Comparison of ENCODE assay signal across 14 cellular contexts in genomic region chr16:87954361-87954760, GRCh38. TPM values are rescaled to one million over a fixed set of nuclear protein-coding genes. Genes with fewer than 3 reads are reported as not detected.
DNase-seq lines count a peak whose midpoint lies in the region; ATAC-seq and TF ChIP-seq lines count a peak whose summit lies in the region.
"Had no signal": no experiment of that assay in that cellular context is flagged by ENCODE, and none has a peak within 500 bp of the region (broad histone marks: within the 10 kb centered on the region; RNA-seq: fewer than 3 reads in every experiment).

No MANE protein-coding gene starts in this region.

- H3K36me3 ChIP-seq in mesenchymal stem cell (ENCODE audit: control insufficient read depth in 1 of 2, insufficient read depth in 2 of 2, low read depth in 1 of 2, low read length in 2 of 2): peaks cover 10 to 27% of the 10 kb centered on the region in 2 experiments
- no peaks in the 10 kb centered on the region for H3K36me3 ChIP-seq in transverse colon

- POLR2A ChIA-PET in MCF 10A (lab: Yijun Ruan, JAX): no interaction called here

- H3K9me3 ChIP-seq in mesenchymal stem cell (ENCODE audit: control insufficient read depth, low read length) (no peaks in the 10 kb centered on the region), transverse colon (no peaks in the 10 kb centered on the region)

- no peak overlapping the region for H3K23ac ChIP-seq in mesenchymal stem cell (ENCODE audit: low read length in 2 of 2)

- H3K4me1 ChIP-seq in mesenchymal stem cell (ENCODE audit: control insufficient read depth, insufficient read depth, low read depth, low read length): peaks cover 29% of the 10 kb centered on the region
- H3K4me1 ChIP-seq in transverse colon: peaks cover 16 to 46% (median 40%) of the 10 kb centered on the region in 4 donors

- peaks cover 18% of the 10 kb centered on the region for H3K79me1 ChIP-seq in mesenchymal stem cell (replicated peaks; ENCODE audit: low read length, poor library complexity, severe bottlenecking)

- WGBS in mesenchymal stem cell: 95% methylated on average over 12 of the region's 14 CpGs
- 60 to 74% methylated on average over 3 to 14 of the region's 14 CpGs for WGBS in transverse colon (ENCODE audit: low coverage in 1 of 2), 2 donors

- peak overlapping the region; percentile 40 to 76 for H3K4me3 Mint-ChIP-seq in activated T-cell treated with anti-CD3 and anti-CD28 coated beads, Interleukin-2, amount 50 U/mL, for 72 hours
- H3K4me3 Mint-ChIP-seq in MCF 10A (ENCODE audit: unreplicated experiment): no peak overlapping the region

- intact Hi-C loops in MCF 10A (cut with micrococcal nuclease): no loop called here
- intact Hi-C loops in transverse colon (cut with DNase I; ENCODE audit: low total_unique reads): no loop called here

- no peaks in the 10 kb centered on the region for H3K27me3 ChIP-seq in mesenchymal stem cell (ENCODE audit: control insufficient read depth in 1 of 2, insufficient read depth in 1 of 2, low read length in 2 of 2)
- no peaks in the 10 kb centered on the region for H3K27me3 ChIP-seq in transverse colon

- no peak overlapping the region for H3K27ac ChIP-seq in mesenchymal stem cell (ENCODE audit: low read length, poor library complexity, severe bottlenecking)
- peak overlapping the region; percentile 55 to 98 (median 93) for H3K27ac ChIP-seq in transverse colon

- H3K9ac ChIP-seq in mesenchymal stem cell (ENCODE audit: low read length): peak overlapping the region; percentile 99

- H2BK12ac ChIP-seq in mesenchymal stem cell (ENCODE audit: low read length in 2 of 2): no peak overlapping the region

- no peak overlapping the region for H2BK15ac ChIP-seq in mesenchymal stem cell (ENCODE audit: low read depth, poor library complexity, severe bottlenecking)

- no peak overlapping the region for H2BK120ac ChIP-seq in mesenchymal stem cell (ENCODE audit: low read depth, low read length)

- no peak overlapping the region for H3K18ac ChIP-seq in mesenchymal stem cell (ENCODE audit: low read depth in 1 of 2, low read length in 2 of 2)

- H2AK5ac ChIP-seq in mesenchymal stem cell (ENCODE audit: low read length, severe bottlenecking): no peak overlapping the region

- TF ChIP-seq EP300 in transverse colon (IDR thresholded peaks at IDR 0.05; ENCODE audit: low read depth): no peak

- BruUV-seq in MCF 10A (replicated peaks; lab: Mats Ljungman, UMichigan): no TSS peak

- H3K4ac ChIP-seq in mesenchymal stem cell (ENCODE audit: low read depth in 1 of 2, low read length in 2 of 2): no peak overlapping the region

- DNase-seq in activated T-cell treated with anti-CD3 and anti-CD28 coated beads, Interleukin-2, amount 50 U/mL, for 72 hours: no peak
- no peak for DNase-seq in activated T-cell treated with anti-CD3 and anti-CD28 coated beads for 4 hours
- no peak for DNase-seq in MCF 10A (ENCODE audit: unreplicated experiment)
- DNase-seq in mesenchymal stem cell: no peak
- no peak for DNase-seq in transverse colon
- DNase-seq: activated effector memory CD4-positive, alpha-beta T cell treated with Interleukin-2 at 50 U/mL for 16 hours; GOT3; NCI-H2029 treated with DMSO at 0.1 percent for 48 hours; stimulated activated CD4-positive, alpha-beta T cell treated with anti-CD3 and anti-CD28 coated beads, Interleukin-2, amount 100 ng/mL, for 24 hours had no signal

- TF ChIP-seq POLR2A in transverse colon (IDR thresholded peaks at IDR 0.05): no peak

- CTCF ChIA-PET in MCF 10A (lab: Yijun Ruan, JAX): interaction anchor here (0.7 kb wide), 1 partner anchor 78 kb away, joined by 4 read pairs; no protein-coding TSS in a partner anchor

- in situ Hi-C loops in transverse colon (cut with MboI; ENCODE audit: low pct_ligation_motif_present in 1 of 4, low pct_unique_long_range_greater_than_20kb in 1 of 4, low sequenced_read_pairs in 3 of 4): no loop called here

- H3K4me3 ChIP-seq in mesenchymal stem cell (ENCODE audit: insufficient read depth in 1 of 2, low read depth in 1 of 2, low read length in 2 of 2): no peak overlapping the region
- no peak overlapping the region for H3K4me3 ChIP-seq in transverse colon

- H2AFZ ChIP-seq in mesenchymal stem cell (ENCODE audit: low read depth, low read length): no peak overlapping the region

- H3K14ac ChIP-seq in mesenchymal stem cell (ENCODE audit: low read length in 2 of 2): no peak overlapping the region

- no peak for TF ChIP-seq CTCF in MCF 10A (IDR thresholded peaks at IDR 0.05; ENCODE audit: unreplicated experiment)
- no peak for TF ChIP-seq CTCF in transverse colon (IDR thresholded peaks at IDR 0.05)

- no peak for ATAC-seq in activated T-cell treated with anti-CD3 and anti-CD28 coated beads, Interleukin-2, amount 50 U/mL, for 72 hours (replicated peaks in 1 of 2)
- ATAC-seq in HG03571 (IDR thresholded peaks at IDR 0.05; ENCODE audit: unreplicated experiment) (no peak), HG02981 (IDR thresholded peaks at IDR 0.05; ENCODE audit: unreplicated experiment) (no peak), GM21786 (IDR thresholded peaks at IDR 0.05; ENCODE audit: unreplicated experiment) (no peak)

- H2BK5ac ChIP-seq in mesenchymal stem cell (ENCODE audit: low read depth, low read length, poor library complexity, severe bottlenecking): no peak overlapping the region

- H3K36me3 Mint-ChIP-seq in activated T-cell treated with anti-CD3 and anti-CD28 coated beads, Interleukin-2, amount 50 U/mL, for 72 hours (ENCODE audit: insufficient read depth in 2 of 2): peaks cover 7 to 13% of the 10 kb centered on the region in 2 donors
- peaks cover 49% of the 10 kb centered on the region for H3K36me3 Mint-ChIP-seq in MCF 10A (ENCODE audit: insufficient read depth, unreplicated experiment)

- H3K9me3 Mint-ChIP-seq in activated T-cell treated with anti-CD3 and anti-CD28 coated beads, Interleukin-2, amount 50 U/mL, for 72 hours: no peaks in the 10 kb centered on the region
- H3K9me3 Mint-ChIP-seq in MCF 10A (ENCODE audit: unreplicated experiment): no peaks in the 10 kb centered on the region

- H4K8ac ChIP-seq in mesenchymal stem cell (ENCODE audit: low read length): no peak overlapping the region

- peaks cover 74% of the 10 kb centered on the region for H3K4me1 Mint-ChIP-seq in activated T-cell treated with anti-CD3 and anti-CD28 coated beads, Interleukin-2, amount 50 U/mL, for 72 hours (ENCODE audit: low read depth)
- peaks cover 21% of the 10 kb centered on the region for H3K4me1 Mint-ChIP-seq in MCF 10A (ENCODE audit: insufficient read depth, unreplicated experiment)

- H3K27me3 Mint-ChIP-seq in activated T-cell treated with anti-CD3 and anti-CD28 coated beads, Interleukin-2, amount 50 U/mL, for 72 hours (ENCODE audit: low read depth): no peaks in the 10 kb centered on the region
- no peaks in the 10 kb centered on the region for H3K27me3 Mint-ChIP-seq in MCF 10A (ENCODE audit: insufficient read depth, unreplicated experiment)

- no peak overlapping the region for H4K91ac ChIP-seq in mesenchymal stem cell (ENCODE audit: low read length)

- no peak overlapping the region for H3K4me2 ChIP-seq in mesenchymal stem cell (ENCODE audit: low read length, poor library complexity, severe bottlenecking)

- peak overlapping the region; percentile 11 for H3K27ac Mint-ChIP-seq in activated T-cell treated with anti-CD3 and anti-CD28 coated beads, Interleukin-2, amount 50 U/mL, for 72 hours
- peak overlapping the region; percentile 9 for H3K27ac Mint-ChIP-seq in MCF 10A (ENCODE audit: low read depth, unreplicated experiment)

RNA-seq across cellular contexts. Expression of gene BANP, which starts 3.1 kb away (rescaled TPM):
- 10 to 100 TPM; 35.8 to 39.8 TPM for total RNA-seq in activated T-cell treated with anti-CD3 and anti-CD28 coated beads, Interleukin-2, amount 50 U/mL, for 72 hours
- 38.2 and 41.5 TPM in 2 replicates for total RNA-seq in MCF 10A (2022)
- 10.8 TPM for polyA plus RNA-seq in mesenchymal stem cell (2013, experiment 1 of 2)
- polyA plus RNA-seq in mesenchymal stem cell (2013, experiment 2 of 2): 11.0 TPM
- 10 to 100 TPM; 15.3 to 25.1 (median 18.7) TPM for total RNA-seq in transverse colon

RNA-seq across cellular contexts. Expression of gene CA5A, which starts 18.0 kb away (rescaled TPM):
- total RNA-seq in activated T-cell treated with anti-CD3 and anti-CD28 coated beads, Interleukin-2, amount 50 U/mL, for 72 hours: under 1 TPM in 1 of 2 donors, not detected in 1; 0.22 TPM
- not detected in 2 replicates for total RNA-seq in MCF 10A (2022)
- not detected for polyA plus RNA-seq in mesenchymal stem cell (2013, experiment 1 of 2)
- polyA plus RNA-seq in mesenchymal stem cell (2013, experiment 2 of 2): not detected
- not detected for total RNA-seq in transverse colon
- total RNA-seq: epithelial cell of proximal tubule, lung microvascular endothelial cell had no signal
